In genomic region chr2:6750389-6751158, GRCh38 we compare ENCODE assay signal across 2 cellular contexts.
TF ChIP-seq lines count a peak whose summit lies in the region.

No MANE protein-coding gene starts in this region.

TF ChIP-seq in IMR-90, 13 proteins besides CTCF, POLR2A, EP300 and RAD21:
- TF ChIP-seq RFX5 (IDR thresholded peaks at IDR 0.05; ENCODE audit: low read depth, low read length) (no peak), MXI1 (IDR thresholded peaks at IDR 0.05; ENCODE audit: borderline replicate concordance, low read depth, low read length) (no peak), CHD1 (IDR thresholded peaks at IDR 0.05; ENCODE audit: low read depth, low read length) (no peak), FOS (IDR thresholded peaks at IDR 0.05; ENCODE audit: low read depth, low read length) (no peak)

TF ChIP-seq in SK-N-SH, 30 proteins besides CTCF, POLR2A, EP300 and RAD21:
- TF ChIP-seq NFIC (IDR thresholded peaks at IDR 0.05; ENCODE audit: borderline replicate concordance) (peak; percentile 35; the same call in 1 of the 2 replicates), RCOR1 (IDR thresholded peaks at IDR 0.05; ENCODE audit: low read length) (peak; percentile 99), FOSL2 (IDR thresholded peaks at IDR 0.05; ENCODE audit: borderline replicate concordance, low read depth) (no peak), ZBTB33 (IDR thresholded peaks at IDR 0.05; ENCODE audit: borderline replicate concordance, low read depth) (no peak), RFX5 (IDR thresholded peaks at IDR 0.05; ENCODE audit: low read length) (peak; percentile 24; the same call in 1 of the 2 replicates), GABPA (IDR thresholded peaks at IDR 0.05; ENCODE audit: low read depth) (no peak), USF2 (IDR thresholded peaks at IDR 0.05; ENCODE audit: borderline replicate concordance, low read depth, low read length) (no peak), YY1 (IDR thresholded peaks at IDR 0.05; ENCODE audit: low read depth) (no peak), MXI1 (IDR thresholded peaks at IDR 0.05; ENCODE audit: low read depth, low read length) (peak; percentile 49; the same call in 1 of the 2 replicates), USF1 (IDR thresholded peaks at IDR 0.05; ENCODE audit: borderline replicate concordance, low read depth) (no peak), POLR2AphosphoS5 (IDR thresholded peaks at IDR 0.05; ENCODE audit: low read depth, low read length) (peak; percentile 47; the same call in 1 of the 2 replicates), GATA2 (CRISPR knock-in tag; IDR thresholded peaks at IDR 0.05) (peak; percentile 99), FOXJ3 (CRISPR knock-in tag; IDR thresholded peaks at IDR 0.05) (peak; percentile 90), SMC3 (IDR thresholded peaks at IDR 0.05; ENCODE audit: low read depth, low read length) (no peak), FOXM1 (IDR thresholded peaks at IDR 0.05; ENCODE audit: low read depth) (no peak), TAF1 (IDR thresholded peaks at IDR 0.05; ENCODE audit: borderline replicate concordance, low read depth, low read length) (no peak), PBX3 (IDR thresholded peaks at IDR 0.05) (no peak), RXRA (IDR thresholded peaks at IDR 0.05; ENCODE audit: borderline replicate concordance, low read depth) (no peak), MEF2A (IDR thresholded peaks at IDR 0.05; ENCODE audit: borderline replicate concordance, low read depth) (no peak), ELF1 (IDR thresholded peaks at IDR 0.05) (no peak), EZH2phosphoT487 (IDR thresholded peaks at IDR 0.05; ENCODE audit: borderline replicate concordance, low read depth) (no peak), NRF1 (IDR thresholded peaks at IDR 0.05; ENCODE audit: low read depth, low read length) (no peak), TCF12 (IDR thresholded peaks at IDR 0.05) (peak; percentile 52), IRF3 (IDR thresholded peaks at IDR 0.05; ENCODE audit: low read depth, low read length) (no peak), JUND (IDR thresholded peaks at IDR 0.05) (no peak), TEAD4 (IDR thresholded peaks at IDR 0.05; ENCODE audit: borderline replicate concordance, insufficient read depth) (peak; percentile 40; the same call in 1 of the 2 replicates), CHD2 (IDR thresholded peaks at IDR 0.05; ENCODE audit: low read length, partially characterized antibody) (no peak), SIN3A (IDR thresholded peaks at IDR 0.05; ENCODE audit: borderline replicate concordance, low read depth, low read length) (no peak), MAX (IDR thresholded peaks at IDR 0.05; ENCODE audit: low read depth) (no peak), REST (IDR thresholded peaks at IDR 0.05; ENCODE audit: low read depth, low read length) (no peak)
